Comparison of ENCODE assay signal across 11 cellular contexts in the genomic region with DNA sequence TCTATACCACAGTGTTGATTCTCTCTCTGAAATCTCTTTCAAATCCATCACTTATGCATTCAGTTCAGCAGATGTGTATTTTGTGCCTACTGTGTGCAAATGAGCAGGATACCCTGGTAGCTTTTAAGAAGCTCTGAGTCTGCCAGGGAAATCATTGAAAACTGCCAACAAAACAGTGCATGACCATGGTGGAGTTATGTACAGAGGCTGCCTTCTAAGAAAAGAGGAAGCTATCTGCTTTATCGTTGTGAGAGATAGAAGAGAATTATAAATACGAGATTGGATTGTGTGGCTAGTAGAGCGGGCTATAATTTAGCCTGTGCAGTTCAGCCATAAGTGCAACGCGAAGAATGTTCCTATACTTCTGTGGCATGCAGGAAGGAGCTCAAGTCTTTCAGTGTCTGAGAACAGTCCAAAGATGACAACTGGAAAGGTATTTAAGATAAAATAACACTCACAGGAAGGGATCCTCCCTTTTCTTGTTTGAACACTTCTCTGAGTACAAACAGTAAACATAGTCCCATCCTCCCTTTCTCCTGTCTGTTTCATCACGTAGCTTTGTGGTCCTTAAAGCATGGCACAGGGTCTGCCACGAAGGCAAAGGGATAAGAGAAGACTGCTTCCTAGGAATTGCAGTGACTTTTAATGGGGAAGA. TPM values are rescaled to one million over a fixed set of nuclear protein-coding genes. Genes with fewer than 3 reads are reported as not detected.
DNase-seq lines count a peak whose midpoint lies in the region; ATAC-seq, FAIRE-seq and TF ChIP-seq lines count a peak whose summit lies in the region.
"Had no signal": no experiment of that assay in that cellular context is flagged by ENCODE, and none has a peak within 500 bp of the region (broad histone marks: within the 10 kb centered on the region; RNA-seq: fewer than 3 reads in every experiment).

No MANE protein-coding gene starts in this region.

- peaks cover 85% of the 10 kb centered on the region for H3K4me1 Mint-ChIP-seq in activated B cell treated with CpG ODN at 0.5 μM for 24 hours
- H3K4me1 Mint-ChIP-seq in type B pancreatic cell (ENCODE audit: unreplicated experiment): peaks cover 50% of the 10 kb centered on the region

- ATAC-seq in HepG2 (peak; percentile 14; the same call in 1 of the 3 replicates), right lobe of liver (no peak), activated B cell treated with CpG ODN at 0.5 μM for 24 hours (ENCODE audit: low read depth) (no peak)
- ATAC-seq: Panc1 had no signal

- no peak overlapping the region for H2AFZ ChIP-seq in HepG2 (ENCODE audit: low read length)
- no peak overlapping the region for H2AFZ ChIP-seq in keratinocyte (ENCODE audit: control insufficient read depth, low read length)

- H3K9me3 Mint-ChIP-seq in activated B cell treated with CpG ODN at 0.5 μM for 24 hours (no peaks in the 10 kb centered on the region), type B pancreatic cell (no peaks in the 10 kb centered on the region)

- intact Hi-C loops in HepG2 (cut with micrococcal nuclease; ENCODE audit: unreplicated experiment): loop anchor here (2.0 to 10.0 kb wide), 4 partner anchors 18 to 226 kb away; no protein-coding TSS in a partner anchor
- intact Hi-C loops in right lobe of liver (cut with DNase I): loop anchor here in 1 of 2 donors (10.0 kb wide), 2 partner anchors 126 to 206 kb away; no protein-coding TSS in a partner anchor
- intact Hi-C loops in activated B cell treated with CpG ODN at 0.5 μM for 24 hours (cut with micrococcal nuclease): loop anchor here (5.0 kb wide), 1 partner anchor 33 kb away; no protein-coding TSS in a partner anchor
- intact Hi-C loops in posterior vena cava (cut with DNase I): no loop called here

- H3K9me3 ChIP-seq in HepG2 (ENCODE audit: low read length) (no peaks in the 10 kb centered on the region), right lobe of liver (no peaks in the 10 kb centered on the region), keratinocyte (ENCODE audit: control insufficient read depth, low read depth, low read length) (no peaks in the 10 kb centered on the region)
- H3K9me3 ChIP-seq: ascending aorta had no signal

- H4K20me1 ChIP-seq in HepG2 (ENCODE audit: insufficient read depth, low read length): no peaks in the 10 kb centered on the region; the same call in 1 of the 2 replicates
- H4K20me1 ChIP-seq in keratinocyte (ENCODE audit: control insufficient read depth, extremely low read depth, insufficient read depth, low read length): no peaks in the 10 kb centered on the region

- H3K4me3 Mint-ChIP-seq in activated B cell treated with CpG ODN at 0.5 μM for 24 hours (peak overlapping the region; percentile 52), type B pancreatic cell (no peak overlapping the region)

- no peaks in the 10 kb centered on the region for H3K36me3 ChIP-seq in HepG2 (replicated peaks in 1 of 2; ENCODE audit: control insufficient read depth in 1 of 2, insufficient read depth in 2 of 2, low read length in 2 of 2)
- no peaks in the 10 kb centered on the region for H3K36me3 ChIP-seq in right lobe of liver
- H3K36me3 ChIP-seq in keratinocyte (ENCODE audit: control insufficient read depth in 2 of 2, extremely low read depth in 1 of 2, insufficient read depth in 2 of 2, low read length in 2 of 2): peaks cover 0 to 2% of the 10 kb centered on the region in 2 experiments
- H3K36me3 ChIP-seq: ascending aorta had no signal

- FAIRE-seq in HepG2 (lab: Jason Lieb, UNC) (peak; percentile 8), keratinocyte (lab: Jason Lieb, UNC) (no peak)
- FAIRE-seq: H54 had no signal

- peak; percentile 61 for DNase-seq in HepG2 (ENCODE audit: low spot score)
- no peak for DNase-seq in right lobe of liver
- no peak for DNase-seq in activated B cell treated with CpG ODN at 0.5 μM for 24 hours
- DNase-seq in keratinocyte (ENCODE audit: low read depth, low spot score): no peak
- DNase-seq in type B pancreatic cell (ENCODE audit: extremely low spot score, unreplicated experiment): no peak
- DNase-seq in posterior vena cava (ENCODE audit: low spot score): no peak
- DNase-seq in SW 1271 (lab: John Stamatoyannopoulos, UW): no peak
- no peak for DNase-seq in T-helper 9 cell

- peaks cover 74% of the 10 kb centered on the region for H3K4me1 ChIP-seq in HepG2 (ENCODE audit: insufficient read depth, low read length)
- H3K4me1 ChIP-seq in right lobe of liver: peaks cover 0 to 59% (median 15%) of the 10 kb centered on the region in 4 donors
- H3K4me1 ChIP-seq in keratinocyte (ENCODE audit: control insufficient read depth, extremely low read depth, insufficient read depth, low read length): peaks cover 40% of the 10 kb centered on the region

- in situ Hi-C loops in HepG2 (cut with HindIII; ENCODE audit: extremely low pct_ligation_motif_present, low pct_unique_long_range_greater_than_20kb): loop anchor here (5.0 kb wide), 1 partner anchor 128 kb away; no protein-coding TSS in a partner anchor

- H3K36me3 Mint-ChIP-seq in activated B cell treated with CpG ODN at 0.5 μM for 24 hours (ENCODE audit: low read depth) (peaks cover 7% of the 10 kb centered on the region), type B pancreatic cell (peaks cover under 1% of the 10 kb centered on the region)

- H3K27ac Mint-ChIP-seq in activated B cell treated with CpG ODN at 0.5 μM for 24 hours (peak overlapping the region; percentile 76), type B pancreatic cell (peak overlapping the region; percentile 54)

- H3K4me3 ChIP-seq in HepG2 (replicated peaks in 1 of 3; ENCODE audit: insufficient read depth in 1 of 3, low read depth in 2 of 3, low read length in 3 of 3) (peak overlapping the region in 1 of 3 experiments; percentile 24; a peak in 2 of 6 replicates), right lobe of liver (no peak overlapping the region), keratinocyte (ENCODE audit: control insufficient read depth in 2 of 3, extremely low read depth in 1 of 3, insufficient read depth in 2 of 3, low read depth in 1 of 3, low read length in 3 of 3) (peak overlapping the region in 1 of 3 experiments; percentile 12)
- H3K4me3 ChIP-seq: ascending aorta had no signal

- TF ChIP-seq RAD21 in HepG2 (CRISPR knock-in tag; IDR thresholded peaks at IDR 0.05): no peak

- H3K9ac ChIP-seq in HepG2 (ENCODE audit: insufficient read depth, low read depth, low read length): no peak overlapping the region; the same call in 1 of the 2 replicates
- peak overlapping the region; percentile 98 for H3K9ac ChIP-seq in keratinocyte (ENCODE audit: control insufficient read depth, extremely low read depth, insufficient read depth, low read length)

- dilution Hi-C loops in keratinocyte (cut with MboI; ENCODE audit: extremely low pct_ligation_motif_present, low sequenced_read_pairs): no loop called here

- BruUV-seq in HepG2 (replicated peaks; lab: Mats Ljungman, UMichigan): no TSS peak

- H3K79me2 ChIP-seq in HepG2 (ENCODE audit: insufficient read depth, low read length): peaks cover 90% of the 10 kb centered on the region
- H3K79me2 ChIP-seq in keratinocyte (ENCODE audit: control insufficient read depth, insufficient read depth, low read length): peaks cover 89% of the 10 kb centered on the region

- TF ChIP-seq CTCF in HepG2 (CRISPR knock-in tag; IDR thresholded peaks at IDR 0.05) (no peak), right lobe of liver (IDR thresholded peaks at IDR 0.05) (no peak), activated B cell treated with CpG ODN at 0.5 μM for 24 hours (IDR thresholded peaks at IDR 0.05) (no peak), keratinocyte (optimal IDR thresholded peaks at IDR 0.05 in 1 of 3, IDR thresholded peaks at IDR 0.05 in 1 of 3, conservative IDR thresholded peaks at IDR 0.05 in 1 of 3; ENCODE audit: extremely low read depth in 1 of 3, insufficient read depth in 2 of 3, low read length in 3 of 3) (no peak), type B pancreatic cell (conservative IDR thresholded peaks at IDR 0.05) (no peak)

- H3K27me3 ChIP-seq in HepG2 (ENCODE audit: control insufficient read depth in 1 of 2, insufficient read depth in 2 of 2, low read length in 2 of 2): no peaks in the 10 kb centered on the region; a peak in 1 of 5 replicates
- H3K27me3 ChIP-seq in right lobe of liver: no peaks in the 10 kb centered on the region
- H3K27me3 ChIP-seq in keratinocyte (ENCODE audit: control insufficient read depth, extremely low read depth, insufficient read depth, low read length): no peaks in the 10 kb centered on the region
- H3K27me3 ChIP-seq: ascending aorta had no signal

- H3K27ac ChIP-seq in HepG2 (ENCODE audit: extremely low read length, insufficient read depth, low read length) (peak overlapping the region; percentile 41), right lobe of liver (peak overlapping the region in 1 of 3 donors; percentile 4), keratinocyte (ENCODE audit: control insufficient read depth, insufficient read depth, low read length) (peak overlapping the region; percentile 94)
- H3K27ac ChIP-seq: ascending aorta had no signal

- CTCF ChIA-PET in HepG2 (lab: Yijun Ruan, JAX; ENCODE audit: low intra/inter-chr PET ratio, low total read pairs): no interaction called here
- CTCF ChIA-PET in activated B cell treated with CpG ODN at 0.5 μM for 24 hours (lab: Charles Lee): interaction anchor here (1.3 to 3.2 kb wide), 2 partner anchors 9 to 129 kb away, joined by 4 to 19 read pairs; no protein-coding TSS in a partner anchor

- POLR2A ChIA-PET in HepG2 (lab: Yijun Ruan, JAX): interaction anchor here (0.7 to 3.3 kb wide), 8 partner anchors 12 to 128 kb away, joined by 3 to 25 read pairs (median 8); no protein-coding TSS in a partner anchor
- POLR2A ChIA-PET in activated B cell treated with CpG ODN at 0.5 μM for 24 hours (lab: Charles Lee): interaction anchor here (0.6 to 3.0 kb wide), 9 partner anchors 9 to 574 kb away, joined by 3 to 16 read pairs (median 4); a partner anchor contains a TSS

- TF ChIP-seq POLR2A in HepG2 (IDR thresholded peaks at IDR 0.05; ENCODE audit: insufficient read depth in 1 of 2, low read depth in 2 of 2, low read length in 2 of 2) (no peak), right lobe of liver (IDR thresholded peaks at IDR 0.05) (no peak)

- WGBS in HepG2 (ENCODE audit: low lambda C conversion rate): 23% methylated on average over 7 of the region's 7 CpGs
- 27% methylated on average over 7 of the region's 7 CpGs for WGBS in right lobe of liver (ENCODE audit: insufficient coverage, low coverage, low lambda C conversion rate, missing lambda C conversion rate)

- H3K4me2 ChIP-seq in HepG2 (ENCODE audit: low read depth, low read length) (peak overlapping the region; percentile 88), keratinocyte (ENCODE audit: control insufficient read depth, extremely low read depth, insufficient read depth, low read depth, low read length) (peak overlapping the region; percentile 97)

- peak in 1 of 2 experiments; percentile 70; a peak in 2 of 4 replicates for TF ChIP-seq EP300 in HepG2 (IDR thresholded peaks at IDR 0.05; ENCODE audit: low read depth in 2 of 2, low read length in 2 of 2)
- TF ChIP-seq EP300 in HepG2 (CRISPR knock-in tag; IDR thresholded peaks at IDR 0.05; ENCODE audit: borderline replicate concordance): peak; percentile 57; the same call in 1 of the 2 replicates

- H3K27me3 Mint-ChIP-seq in activated B cell treated with CpG ODN at 0.5 μM for 24 hours (no peaks in the 10 kb centered on the region), type B pancreatic cell (no peaks in the 10 kb centered on the region)

- no peaks in the 10 kb centered on the region for H3K9me1 ChIP-seq in keratinocyte (ENCODE audit: control insufficient read depth, extremely low read depth, insufficient read depth, low read length)

RNA-seq across cellular contexts. Expression of a gene that starts 4.4 kb away (rescaled TPM):
- total RNA-seq in HepG2 (2016; rRNA removed; fragmentation: Illumina TruSeq; extraction: Trizol): 35.8 and 52.4 TPM in 2 replicates
- total RNA-seq in HepG2 (2016; cell fraction: cytosol; rRNA removed; fragmentation: Illumina TruSeq; extraction: Trizol; ENCODE audit: low read depth): 7.9 and 8.0 TPM in 2 replicates
- total RNA-seq in HepG2 (2016; cell fraction: insoluble cytoplasmic fraction; rRNA removed; fragmentation: Illumina TruSeq; extraction: Trizol): 36.4 and 48.2 TPM in 2 replicates
- total RNA-seq in HepG2 (2016; cell fraction: membrane; rRNA removed; fragmentation: Illumina TruSeq; extraction: Trizol): 13.9 and 15.2 TPM in 2 replicates
- total RNA-seq in HepG2 (2016; cell fraction: nucleus; rRNA removed; fragmentation: Illumina TruSeq; extraction: Trizol): 36.6 and 40.2 TPM in 2 replicates
- polyA plus RNA-seq in HepG2 (2011; rRNA removed): 28.6 and 32.1 TPM in 2 replicates
- polyA plus RNA-seq in HepG2 (2011; cell fraction: cytosol; rRNA removed): 23.1 and 27.1 TPM in 2 replicates
- 29.8 and 33.8 TPM in 2 replicates for polyA plus RNA-seq in HepG2 (2011; cell fraction: nucleus; rRNA removed)
- polyA plus RNA-seq in HepG2 (2012): 19.5 and 22.8 TPM in 2 replicates
- 0.80 and 0.85 TPM in 2 replicates for polyA plus RNA-seq in HepG2 (2016; cell fraction: cytosol; fragmentation: Illumina TruSeq; extraction: Trizol; ENCODE audit: low read depth)
- polyA plus RNA-seq in HepG2 (2016; cell fraction: insoluble cytoplasmic fraction; fragmentation: Illumina TruSeq; extraction: Trizol; ENCODE audit: low read depth): 29.6 and 31.2 TPM in 2 replicates
- polyA plus RNA-seq in HepG2 (2016; cell fraction: membrane; fragmentation: Illumina TruSeq; extraction: Trizol; ENCODE audit: low read depth): 2.8 and 3.7 TPM in 2 replicates
- 29.3 and 32.4 TPM in 2 replicates for polyA plus RNA-seq in HepG2 (2016; cell fraction: nucleus; fragmentation: Illumina TruSeq; extraction: Trizol; ENCODE audit: insufficient read depth, low read depth)
- polyA minus RNA-seq in HepG2 (2011; rRNA and poly(A)+ RNA removed; ENCODE audit: low replicate concordance): 63.8 and 156 TPM in 2 replicates
- polyA minus RNA-seq in HepG2 (2011; cell fraction: cytosol; rRNA and poly(A)+ RNA removed): 51.0 and 54.1 TPM in 2 replicates
- 58.8 and 79.2 TPM in 2 replicates for polyA minus RNA-seq in HepG2 (2011; cell fraction: nucleus; rRNA and poly(A)+ RNA removed)
- 10 to 100 TPM; 11.1 to 24.0 (median 14.8) TPM for total RNA-seq in right lobe of liver
- 32.2 and 32.3 TPM in 2 replicates for total RNA-seq in activated B cell treated with CpG ODN at 0.5 μM for 24 hours
- polyA plus RNA-seq in keratinocyte: 29.7 to 30.2 TPM (median 30.2 TPM) in 3 replicates
- polyA plus RNA-seq in keratinocyte (2011; ENCODE audit: low read depth): 9.5 TPM
- 17.2 and 28.4 TPM in 2 replicates for polyA plus RNA-seq in keratinocyte (2011; cell fraction: cytosol; rRNA removed)
- polyA plus RNA-seq in keratinocyte (2011; cell fraction: nucleus; rRNA removed): 43.5 and 49.3 TPM in 2 replicates
- 18.2 and 20.6 TPM in 2 replicates for polyA plus RNA-seq in keratinocyte (2012; ENCODE audit: low replicate concordance)
- polyA minus RNA-seq in keratinocyte: 79.5 to 84.6 TPM (median 80.3 TPM) in 3 replicates
- polyA minus RNA-seq in keratinocyte (2011; cell fraction: cytosol; rRNA and poly(A)+ RNA removed): 38.6 TPM
- 71.1 and 114 TPM in 2 replicates for polyA minus RNA-seq in keratinocyte (2011; cell fraction: nucleus; rRNA and poly(A)+ RNA removed)
- 27.2 and 28.6 TPM in 2 replicates for total RNA-seq in type B pancreatic cell (ENCODE audit: low replicate concordance)
- total RNA-seq in posterior vena cava: 10 to 100 TPM; 13.7 to 14.0 TPM

Comparison
In these comparisons a context has a peak if more than half of its experiments do, and no peak if none do; other contexts are left out.
1. intact Hi-C loops: an anchor here in HepG2 (2.0 to 10.0 kb wide) and activated B cell treated with CpG ODN at 0.5 μM for 24 hours (5.0 kb wide); none called in posterior vena cava.